In the genomic region with DNA sequence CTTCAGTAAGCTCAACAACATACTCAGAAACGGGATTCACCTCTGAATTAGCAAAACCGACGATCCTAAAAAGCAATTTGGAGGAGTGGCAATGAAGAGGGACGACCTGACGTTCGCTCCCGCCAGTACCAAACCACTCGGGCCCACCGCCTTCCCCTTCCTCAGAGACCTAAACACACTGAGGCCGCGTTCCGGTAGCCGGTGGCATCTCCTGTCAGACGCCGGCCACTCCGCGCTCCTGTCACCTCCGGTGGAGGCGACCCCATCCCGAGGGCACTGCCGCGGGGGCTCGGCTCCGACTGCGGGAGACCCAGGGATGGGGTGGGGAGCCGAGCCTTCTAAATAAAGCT, we compare ENCODE assay signal across 8 cellular contexts. TPM values are rescaled to one million over a fixed set of nuclear protein-coding genes. Genes with fewer than 3 reads are reported as not detected.
A peak's percentile ranks its signal among the peaks of the same experiment; 100 is the strongest.
DNase-seq lines count a peak whose midpoint lies in the region; ATAC-seq, FAIRE-seq and TF ChIP-seq lines count a peak whose summit lies in the region.

No MANE protein-coding gene starts in this region.

- TF ChIP-seq RAD21 in A549 (conservative IDR thresholded peaks at IDR 0.05 in 1 of 2, IDR thresholded peaks at IDR 0.05 in 1 of 2) (no peak), neural cell (conservative IDR thresholded peaks at IDR 0.05) (no peak)

- TF ChIP-seq EP300 in A549 (IDR thresholded peaks at IDR 0.05) = no peak
- TF ChIP-seq EP300 in neural cell (conservative IDR thresholded peaks at IDR 0.05; ENCODE audit: poor library complexity, severe bottlenecking) = no peak

- peak overlapping the region; percentile 75 for H3K4me3 ChIP-seq in A549
- H3K4me3 ChIP-seq in esophagus squamous epithelium = peak overlapping the region; percentile 83 to 100 (median 90)
- peak overlapping the region; percentile 87 for H3K4me3 ChIP-seq in neural cell (ENCODE audit: low read length)

- ATAC-seq in A549 = peak; percentile 39 to 42; a peak in 4 of 6 replicates
- peak; percentile 21 for ATAC-seq in GM18909 (IDR thresholded peaks at IDR 0.05; ENCODE audit: poor library complexity, unreplicated experiment)
- ATAC-seq in HG03460 (IDR thresholded peaks at IDR 0.05; ENCODE audit: unreplicated experiment) = peak; percentile 12
- ATAC-seq in GM18520 (IDR thresholded peaks at IDR 0.05; ENCODE audit: unreplicated experiment) = no peak

- H3K9me3 Mint-ChIP-seq in activated CD4-positive, alpha-beta T cell treated with anti-CD3 and anti-CD28 coated beads, Interleukin-2, amount 10 ng/mL, durations not matched to agents 24 days and 14 days = no peaks in the 10 kb centered on the region

- H3K36me3 Mint-ChIP-seq in activated CD4-positive, alpha-beta T cell treated with anti-CD3 and anti-CD28 coated beads, Interleukin-2, amount 10 ng/mL, durations not matched to agents 24 days and 14 days (ENCODE audit: low read depth) = peaks cover 10% of the 10 kb centered on the region

- TF ChIP-seq CTCF in A549 (IDR thresholded peaks at IDR 0.05) (no peak), esophagus squamous epithelium (IDR thresholded peaks at IDR 0.05) (no peak), neural cell (IDR thresholded peaks at IDR 0.05; ENCODE audit: poor library complexity, severe bottlenecking) (no peak)

- peak overlapping the region; percentile 96 for H3K27ac Mint-ChIP-seq in activated CD4-positive, alpha-beta T cell treated with anti-CD3 and anti-CD28 coated beads, Interleukin-2, amount 10 ng/mL, durations not matched to agents 24 days and 14 days

- no peak for FAIRE-seq in A549 (lab: Jason Lieb, UNC)

- peak overlapping the region; percentile 99 for H3K9ac ChIP-seq in neural cell (ENCODE audit: low read length)

- POLR2A ChIA-PET in A549 (lab: Yijun Ruan, JAX) = no interaction called here

- TF ChIP-seq POLR2A in A549 (IDR thresholded peaks at IDR 0.05; ENCODE audit: low read length) (no peak), esophagus squamous epithelium (IDR thresholded peaks at IDR 0.05) (no peak)

- H3K9me3 ChIP-seq in A549 (no peaks in the 10 kb centered on the region), esophagus squamous epithelium (no peaks in the 10 kb centered on the region), neural cell (ENCODE audit: low read length) (no peaks in the 10 kb centered on the region)

- H3K36me3 ChIP-seq in esophagus squamous epithelium = peaks cover 0 to 8% (median 0%) of the 10 kb centered on the region in 3 donors
- no peaks in the 10 kb centered on the region for H3K36me3 ChIP-seq in neural cell (ENCODE audit: insufficient read depth, low read length)

- CTCF ChIA-PET in A549 (lab: Yijun Ruan, JAX) = no interaction called here

- H4K20me1 ChIP-seq in neural cell (ENCODE audit: insufficient read depth) = no peaks in the 10 kb centered on the region

- no peaks in the 10 kb centered on the region for H3F3A ChIP-seq in neural cell (ENCODE audit: insufficient read depth, low read length, poor library complexity, severe bottlenecking)

- H3K27me3 ChIP-seq in esophagus squamous epithelium (no peaks in the 10 kb centered on the region), neural cell (ENCODE audit: insufficient read depth, low read depth, low read length) (no peaks in the 10 kb centered on the region)

- H3K4me1 Mint-ChIP-seq in activated CD4-positive, alpha-beta T cell treated with anti-CD3 and anti-CD28 coated beads, Interleukin-2, amount 10 ng/mL, durations not matched to agents 24 days and 14 days = peaks cover 28% of the 10 kb centered on the region

- H3K4me2 ChIP-seq in A549 (peak overlapping the region; percentile 79), neural cell (ENCODE audit: low read length) (peak overlapping the region; percentile 84)

- peaks cover 51% of the 10 kb centered on the region for H3K79me2 ChIP-seq in neural cell (replicated peaks; ENCODE audit: insufficient read depth, low read length)

- DNase-seq in A549 (ENCODE audit: low read depth in 1 of 2, low spot score in 1 of 2) = no peak
- peak; percentile 83 for DNase-seq in activated CD4-positive, alpha-beta T cell treated with anti-CD3 and anti-CD28 coated beads, Interleukin-2, amount 10 ng/mL, durations not matched to agents 24 days and 14 days
- DNase-seq in esophagus squamous epithelium (lab: John Stamatoyannopoulos, UW) = no peak
- DNase-seq in NCI-H510A treated with DMSO at 0.1 percent for 48 hours (lab: John Stamatoyannopoulos, UW) = no peak

- H3K9me2 ChIP-seq in neural cell (ENCODE audit: insufficient read depth, low read length) = no peaks in the 10 kb centered on the region

- peaks cover 20% of the 10 kb centered on the region; the same call in 2 of the 3 replicates for H3K4me1 ChIP-seq in A549
- H3K4me1 ChIP-seq in esophagus squamous epithelium = peaks cover 14 to 58% (median 28%) of the 10 kb centered on the region in 3 donors

- H3K27ac ChIP-seq in A549 (peak overlapping the region; percentile 88), esophagus squamous epithelium (peak overlapping the region; percentile 94 to 98 (median 96)), neural cell (ENCODE audit: low read length) (peak overlapping the region; percentile 96)

- peak overlapping the region; percentile 94 for H2AFZ ChIP-seq in neural cell (ENCODE audit: low read depth, low read length)

- WGBS in A549 (ENCODE audit: missing lambda C conversion rate) = 2% methylated on average over 26 of the region's 26 CpGs
- WGBS in esophagus squamous epithelium, 2 donors = 0 to 1% methylated on average over 12 to 14 of the region's 26 CpGs

- H3K27me3 Mint-ChIP-seq in activated CD4-positive, alpha-beta T cell treated with anti-CD3 and anti-CD28 coated beads, Interleukin-2, amount 10 ng/mL, durations not matched to agents 24 days and 14 days = no peaks in the 10 kb centered on the region

- intact Hi-C loops in activated CD4-positive, alpha-beta T cell treated with anti-CD3 and anti-CD28 coated beads, Interleukin-2, amount 10 ng/mL, durations not matched to agents 24 days and 14 days (cut with micrococcal nuclease) = loop anchor here (1.0 to 2.0 kb wide), 6 partner anchors 11 to 326 kb away; a partner anchor contains a TSS
- intact Hi-C loops in esophagus squamous epithelium (cut with DNase I) = no loop called here

- peak overlapping the region; percentile 98 for H3K4me3 Mint-ChIP-seq in activated CD4-positive, alpha-beta T cell treated with anti-CD3 and anti-CD28 coated beads, Interleukin-2, amount 10 ng/mL, durations not matched to agents 24 days and 14 days

TF ChIP-seq in A549, 52 proteins besides CTCF, POLR2A, EP300 and RAD21:
- TF ChIP-seq MAFK (IDR thresholded peaks at IDR 0.05; ENCODE audit: partially characterized antibody) = no peak
TF ChIP-seq in A549: peak in this region for 0.

TF ChIP-seq in neural cell, 6 proteins besides CTCF, POLR2A, EP300 and RAD21 (continues in another document):
- TF ChIP-seq EZH2 (IDR thresholded peaks at IDR 0.05; ENCODE audit: borderline replicate concordance, insufficient read depth, low read length, poor library complexity, severe bottlenecking) (no peak), POLR2AphosphoS5 (IDR thresholded peaks at IDR 0.05) (no peak), SMC3 (conservative IDR thresholded peaks at IDR 0.05; ENCODE audit: poor library complexity) (no peak)

RNA-seq across cellular contexts. Expression of a gene that starts 0.6 kb away (rescaled TPM):
- 28.9 and 36.2 TPM in 2 replicates for polyA plus RNA-seq in A549 (2011; rRNA removed)
- 10.0 and 10.8 TPM in 2 replicates for polyA plus RNA-seq in A549 (2012; cell fraction: cytosol; rRNA removed)
- polyA plus RNA-seq in A549 (2012; cell fraction: nucleus; rRNA removed) = 3.6 and 6.1 TPM in 2 replicates
- polyA plus RNA-seq in A549 (2017; fragmentation: RNase III; extraction: RNeasy Plus Mini Kit Qiagen cat#74134 plus additional on column Dnase treatment) = 25.3 to 28.7 TPM (median 27.0 TPM) in 3 replicates
- polyA minus RNA-seq in A549 (2011; rRNA and poly(A)+ RNA removed) = 12.7 and 13.5 TPM in 2 replicates
- 48.1 and 52.5 TPM in 2 replicates for total RNA-seq in activated CD4-positive, alpha-beta T cell treated with anti-CD3 and anti-CD28 coated beads, Interleukin-2, amount 10 ng/mL, durations not matched to agents 24 days and 14 days
- 10 to 100 TPM; 18.0 to 31.3 (median 26.6) TPM for total RNA-seq in esophagus squamous epithelium
- 21.4 and 25.1 TPM in 2 replicates for polyA plus RNA-seq in neural cell
- polyA minus RNA-seq in neural cell = 34.8 and 43.8 TPM in 2 replicates

RNA-seq across cellular contexts. Expression of a gene that starts 11.4 kb away (rescaled TPM):
- polyA plus RNA-seq in A549 (2011; rRNA removed) (50.1 and 53.5 TPM in 2 replicates), A549 (2017; fragmentation: RNase III; extraction: RNeasy Plus Mini Kit Qiagen cat#74134 plus additional on column Dnase treatment) (41.9 to 44.9 TPM (median 43.0 TPM) in 3 replicates), neural cell (58.2 and 67.2 TPM in 2 replicates)
- polyA plus RNA-seq in A549 (2012; cell fraction: cytosol; rRNA removed) = 67.9 and 68.8 TPM in 2 replicates
- 36.1 and 37.4 TPM in 2 replicates for polyA plus RNA-seq in A549 (2012; cell fraction: nucleus; rRNA removed)
- 25.5 and 36.4 TPM in 2 replicates for polyA minus RNA-seq in A549 (2011; rRNA and poly(A)+ RNA removed)
- total RNA-seq in activated CD4-positive, alpha-beta T cell treated with anti-CD3 and anti-CD28 coated beads, Interleukin-2, amount 10 ng/mL, durations not matched to agents 24 days and 14 days = 36.6 and 37.7 TPM in 2 replicates
- total RNA-seq in esophagus squamous epithelium = 10 to 100 TPM; 12.5 to 23.0 (median 15.0) TPM
- polyA minus RNA-seq in neural cell = 22.1 and 24.8 TPM in 2 replicates

RNA-seq across cellular contexts. Expression of a gene that starts 45.7 kb away (rescaled TPM):
- 5.0 and 6.8 TPM in 2 replicates for polyA plus RNA-seq in A549 (2011; rRNA removed)
- 0.76 and 0.99 TPM in 2 replicates for polyA plus RNA-seq in A549 (2012; cell fraction: cytosol; rRNA removed)
- polyA plus RNA-seq in A549 (2012; cell fraction: nucleus; rRNA removed) = 0.72 and 1.4 TPM in 2 replicates
- polyA plus RNA-seq in A549 (2017; fragmentation: RNase III; extraction: RNeasy Plus Mini Kit Qiagen cat#74134 plus additional on column Dnase treatment) = 2.1 to 2.3 TPM (median 2.2 TPM) in 3 replicates
- polyA minus RNA-seq in A549 (2011; rRNA and poly(A)+ RNA removed) = 5.9 and 6.3 TPM in 2 replicates
- 11.0 and 13.4 TPM in 2 replicates for total RNA-seq in activated CD4-positive, alpha-beta T cell treated with anti-CD3 and anti-CD28 coated beads, Interleukin-2, amount 10 ng/mL, durations not matched to agents 24 days and 14 days
- total RNA-seq in esophagus squamous epithelium = 1 to 10 TPM; 3.3 to 9.9 (median 5.3) TPM
- polyA plus RNA-seq in neural cell = 30.0 and 43.2 TPM in 2 replicates
- polyA minus RNA-seq in neural cell = 71.1 and 105 TPM in 2 replicates

RNA-seq across cellular contexts. Expression of a gene that starts 52.2 kb away (rescaled TPM):
- polyA plus RNA-seq in A549 (2011; rRNA removed) = 437 and 557 TPM in 2 replicates
- polyA plus RNA-seq in A549 (2012; cell fraction: cytosol; rRNA removed) = 107 and 112 TPM in 2 replicates
- 194 and 211 TPM in 2 replicates for polyA plus RNA-seq in A549 (2012; cell fraction: nucleus; rRNA removed)
- 227 to 254 TPM (median 245 TPM) in 3 replicates for polyA plus RNA-seq in A549 (2017; fragmentation: RNase III; extraction: RNeasy Plus Mini Kit Qiagen cat#74134 plus additional on column Dnase treatment)
- 218 and 240 TPM in 2 replicates for polyA minus RNA-seq in A549 (2011; rRNA and poly(A)+ RNA removed)
- 260 and 271 TPM in 2 replicates for total RNA-seq in activated CD4-positive, alpha-beta T cell treated with anti-CD3 and anti-CD28 coated beads, Interleukin-2, amount 10 ng/mL, durations not matched to agents 24 days and 14 days
- total RNA-seq in esophagus squamous epithelium = 100 to 1,000 TPM in 2 of 4 donors, 10 to 100 TPM in 2; 84.1 to 178 (median 132) TPM
- 17.6 and 20.7 TPM in 2 replicates for polyA plus RNA-seq in neural cell
- 39.9 and 46.1 TPM in 2 replicates for polyA minus RNA-seq in neural cell
